ENCODE assay signal across 9 cellular contexts in the genomic region with DNA sequence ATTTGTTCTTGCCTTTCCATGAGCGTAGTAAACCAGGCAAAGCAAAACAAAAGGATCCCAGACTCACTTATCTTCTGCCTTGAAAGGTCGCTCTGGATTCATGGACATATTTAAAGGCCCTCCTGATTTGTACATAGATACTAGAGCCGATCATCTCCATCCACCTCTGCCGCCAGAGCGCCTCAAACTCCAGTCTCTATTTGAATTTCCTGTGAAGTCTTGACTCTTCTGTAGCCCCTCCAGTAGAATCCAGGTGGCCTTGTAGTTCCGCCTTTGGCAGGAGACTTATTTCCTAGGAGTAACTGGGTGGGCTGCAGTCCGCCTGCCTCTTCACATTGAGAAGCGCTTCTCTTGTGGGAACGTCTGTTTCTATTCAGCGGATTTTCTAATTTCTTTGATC. TPM values are rescaled to one million over a fixed set of nuclear protein-coding genes. Genes with fewer than 3 reads are reported as not detected.
DNase-seq lines count a peak whose midpoint lies in the region; ATAC-seq and TF ChIP-seq lines count a peak whose summit lies in the region.
"Had no signal": no experiment of that assay in that cellular context is flagged by ENCODE, and none has a peak within 500 bp of the region (broad histone marks: within the 10 kb centered on the region; RNA-seq: fewer than 3 reads in every experiment).

No MANE protein-coding gene starts in this region.

- peaks cover 12% of the 10 kb centered on the region for H3K36me3 Mint-ChIP-seq in activated T-helper 17 cell treated with anti-CD3 and anti-CD28 coated beads, Interleukin-2, amount 50 U/mL, for 72 hours (ENCODE audit: low read depth)

- no peaks in the 10 kb centered on the region for H3K9me3 Mint-ChIP-seq in activated T-helper 17 cell treated with anti-CD3 and anti-CD28 coated beads, Interleukin-2, amount 50 U/mL, for 72 hours

- TF ChIP-seq CTCF in left ventricle myocardium inferior (IDR thresholded peaks at IDR 0.05; ENCODE audit: borderline replicate concordance) (no peak), kidney epithelial cell (IDR thresholded peaks at IDR 0.05; ENCODE audit: insufficient read depth, low read length, poor library complexity, severe bottlenecking) (no peak), tibial artery (IDR thresholded peaks at IDR 0.05) (no peak)

- H3K27ac ChIP-seq in left ventricle myocardium inferior (replicated peaks) = no peak overlapping the region
- no peak overlapping the region for H3K27ac ChIP-seq in tibial artery

- H3K4me3 Mint-ChIP-seq in activated T-helper 17 cell treated with anti-CD3 and anti-CD28 coated beads, Interleukin-2, amount 50 U/mL, for 72 hours = peak overlapping the region; percentile 62

- ATAC-seq in left ventricle myocardium superior (no peak), HG03095 (IDR thresholded peaks at IDR 0.05; ENCODE audit: unreplicated experiment) (no peak)
- ATAC-seq in activated T-helper 17 cell treated with anti-CD3 and anti-CD28 coated beads, Interleukin-2, amount 50 U/mL, for 72 hours (replicated peaks) = no peak

- H3K36me3 ChIP-seq in left ventricle myocardium inferior = no peaks in the 10 kb centered on the region
- H3K36me3 ChIP-seq in kidney epithelial cell (ENCODE audit: control insufficient read depth, insufficient read depth, low read length) = no peaks in the 10 kb centered on the region
- H3K36me3 ChIP-seq in tibial artery = no peaks in the 10 kb centered on the region

- H3K4me1 ChIP-seq in left ventricle myocardium inferior (peaks cover 35% of the 10 kb centered on the region), tibial artery (peaks cover 0 to 15% (median 7%) of the 10 kb centered on the region in 4 donors)

- H3K27me3 ChIP-seq in left ventricle myocardium inferior (ENCODE audit: low read depth) = peaks cover 100% of the 10 kb centered on the region
- H3K27me3 ChIP-seq in kidney epithelial cell (ENCODE audit: control insufficient read depth, insufficient read depth, low read length) = peaks cover 23% of the 10 kb centered on the region
- peaks cover 0 to 2% of the 10 kb centered on the region in 2 donors for H3K27me3 ChIP-seq in tibial artery

- DNase-seq in left ventricle myocardium inferior (no peak), left ventricle myocardium superior (no peak), kidney epithelial cell (ENCODE audit: low read depth) (no peak), tibial artery (no peak), NCI-H1105 (lab: John Stamatoyannopoulos, UW) (no peak), globus pallidus (ENCODE audit: low spot score) (no peak)
- DNase-seq: islet precursor cell had no signal

- intact Hi-C loops in left ventricle myocardium inferior (cut with micrococcal nuclease) = no loop called here
- intact Hi-C loops in left ventricle myocardium superior (cut with micrococcal nuclease) = no loop called here
- intact Hi-C loops in tibial artery (cut with DNase I; ENCODE audit: low total_unique reads) = no loop called here

- no peaks in the 10 kb centered on the region for H3K9me3 ChIP-seq in left ventricle myocardium inferior (replicated peaks)
- no peaks in the 10 kb centered on the region for H3K9me3 ChIP-seq in tibial artery

- H3K27ac Mint-ChIP-seq in activated T-helper 17 cell treated with anti-CD3 and anti-CD28 coated beads, Interleukin-2, amount 50 U/mL, for 72 hours = no peak overlapping the region

- H3K4me3 ChIP-seq in left ventricle myocardium inferior (peak overlapping the region; percentile 74), kidney epithelial cell (ENCODE audit: low read depth, low read length) (peak overlapping the region; percentile 73), tibial artery (peak overlapping the region; percentile 69 to 78)

- peaks cover 71% of the 10 kb centered on the region for H3K27me3 Mint-ChIP-seq in activated T-helper 17 cell treated with anti-CD3 and anti-CD28 coated beads, Interleukin-2, amount 50 U/mL, for 72 hours

- peaks cover 22% of the 10 kb centered on the region for H3K4me1 Mint-ChIP-seq in activated T-helper 17 cell treated with anti-CD3 and anti-CD28 coated beads, Interleukin-2, amount 50 U/mL, for 72 hours

RNA-seq across cellular contexts. Expression of gene SIX1, which starts 8.8 kb away (rescaled TPM):
- total RNA-seq in left ventricle myocardium inferior (not detected), left ventricle myocardium superior (not detected), kidney epithelial cell (2.9 and 3.3 TPM in 2 replicates)
- total RNA-seq in activated T-helper 17 cell treated with anti-CD3 and anti-CD28 coated beads, Interleukin-2, amount 50 U/mL, for 72 hours = not detected
